In the genomic region with DNA sequence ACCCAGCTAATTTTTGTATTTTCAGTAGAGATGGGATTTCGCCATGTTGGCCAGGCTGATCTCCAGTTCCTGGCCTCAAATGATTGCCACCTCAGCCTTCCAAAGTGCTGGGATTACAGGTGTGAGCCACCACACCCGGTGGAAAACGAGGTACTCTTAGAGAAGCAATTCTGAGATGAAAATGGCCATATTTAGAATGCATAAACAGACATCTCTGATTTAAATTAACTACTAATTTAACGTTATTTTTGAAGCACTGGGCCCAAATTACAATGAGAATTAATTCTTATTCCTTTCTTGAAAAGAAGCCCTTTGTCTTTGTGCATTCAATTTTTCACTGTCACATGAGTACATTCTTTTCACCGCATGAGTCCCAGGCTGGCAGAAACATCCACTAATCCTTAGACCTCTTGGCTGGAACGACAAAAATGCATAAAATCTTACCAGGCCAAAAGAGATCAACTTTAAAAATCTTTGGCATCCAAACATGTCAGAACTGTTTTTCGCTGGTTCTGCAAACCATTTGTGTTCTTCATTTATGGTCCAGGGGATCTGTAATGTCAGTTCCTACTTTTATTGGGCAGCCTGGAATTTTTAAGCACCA, we compare ENCODE assay signal across 12 cellular contexts.
DNase-seq lines count a peak whose midpoint lies in the region; TF ChIP-seq lines count a peak whose summit lies in the region.
"Had no signal": no experiment of that assay in that cellular context is flagged by ENCODE, and none has a peak within 500 bp of the region (broad histone marks: within the 10 kb centered on the region; RNA-seq: fewer than 3 reads in every experiment).

No MANE protein-coding gene starts in this region.

- H3K9me3 ChIP-seq in hepatocyte (ENCODE audit: low read depth) = no peaks in the 10 kb centered on the region
- H3K9me3 ChIP-seq: esophagus squamous epithelium had no signal

- WGBS in hepatocyte (ENCODE audit: low lambda C conversion rate, missing lambda C conversion rate) = 72% methylated on average over 7 of the region's 7 CpGs

- peak; percentile 69 for DNase-seq in HFFc6
- peak; percentile 63 for DNase-seq in amniotic epithelial cell (ENCODE audit: low read depth)
- no peak for DNase-seq in hepatocyte (ENCODE audit: low spot score)
- DNase-seq in UCSD-AML1 (lab: John Stamatoyannopoulos, UW; ENCODE audit: unreplicated experiment) = no peak
- no peak for DNase-seq in medulla oblongata (ENCODE audit: extremely low spot score)
- DNase-seq in RPMI8226 = no peak
- DNase-seq: esophagus squamous epithelium; stimulated activated CD4-positive, alpha-beta T cell treated with anti-CD3 and anti-CD28 coated beads, Interleukin-12 subunit alpha, Interleukin-12 subunit beta, amount 100 ng/mL, for 4 hours; stimulated activated naive CD4-positive, alpha-beta T cell had no signal

- H3K4me3 Mint-ChIP-seq in HFFc6 = peak overlapping the region; percentile 20; the same call in 1 of the 2 replicates
- H3K4me3 Mint-ChIP-seq: activated naive CD8-positive, alpha-beta T cell had no signal

- H3K36me3 ChIP-seq in hepatocyte (replicated peaks; ENCODE audit: insufficient read depth, low read depth) = no peaks in the 10 kb centered on the region
- H3K36me3 ChIP-seq: esophagus squamous epithelium had no signal

- no peak overlapping the region for H3K4me3 ChIP-seq in hepatocyte
- H3K4me3 ChIP-seq: esophagus squamous epithelium, lung had no signal

- no peaks in the 10 kb centered on the region for H3K27me3 ChIP-seq in hepatocyte
- H3K27me3 ChIP-seq: esophagus squamous epithelium had no signal

- H3K79me2 ChIP-seq in hepatocyte = no peaks in the 10 kb centered on the region

- no peak overlapping the region for H2AFZ ChIP-seq in hepatocyte

- peaks cover 87% of the 10 kb centered on the region for H3K4me1 Mint-ChIP-seq in HFFc6 (ENCODE audit: low read depth)

- H3K27me3 Mint-ChIP-seq in HFFc6 (ENCODE audit: insufficient read depth) = peaks cover 1% of the 10 kb centered on the region; the same call in 1 of the 2 replicates

- H3K4me1 ChIP-seq in hepatocyte (ENCODE audit: insufficient read depth) = peaks cover 46% of the 10 kb centered on the region

- H3K27ac ChIP-seq in hepatocyte = peak overlapping the region; percentile 35
- H3K27ac ChIP-seq in temporal lobe (ENCODE audit: low read depth, low read length) = peak overlapping the region; percentile 94

- peak overlapping the region; percentile 4 for H3K4me2 ChIP-seq in hepatocyte

- TF ChIP-seq CTCF in HFFc6 (IDR thresholded peaks at IDR 0.05) (no peak), hepatocyte (IDR thresholded peaks at IDR 0.05; ENCODE audit: poor library complexity) (no peak)

- H3K9me2 ChIP-seq in hepatocyte (replicated peaks; ENCODE audit: insufficient read depth) = no peaks in the 10 kb centered on the region

- H3K27ac Mint-ChIP-seq in HFFc6 = peak overlapping the region; percentile 80
- H3K27ac Mint-ChIP-seq: activated naive CD8-positive, alpha-beta T cell had no signal

- H3K36me3 Mint-ChIP-seq in HFFc6 (ENCODE audit: low read depth) = peaks cover 23% of the 10 kb centered on the region
- H3K36me3 Mint-ChIP-seq: activated naive CD8-positive, alpha-beta T cell had no signal

- H4K20me1 ChIP-seq in hepatocyte (ENCODE audit: insufficient read depth, poor library complexity, severe bottlenecking) = no peaks in the 10 kb centered on the region

- no peaks in the 10 kb centered on the region for H3K9me3 Mint-ChIP-seq in HFFc6

Comparison
In these comparisons a context has a peak if more than half of its experiments do, and no peak if none do; other contexts are left out.
1. DNase-seq: peak in HFFc6 (single experiment) and amniotic epithelial cell (single experiment); none in hepatocyte (single experiment), UCSD-AML1 (single experiment), medulla oblongata (single experiment) and RPMI8226 (single experiment).